9 cellular contexts compared by ENCODE assay signal in genomic region chr17:4215882-4216411, GRCh38. TPM values are rescaled to one million over a fixed set of nuclear protein-coding genes. Genes with fewer than 3 reads are reported as not detected.
A peak's percentile ranks its signal among the peaks of the same experiment; 100 is the strongest.
DNase-seq lines count a peak whose midpoint lies in the region; ATAC-seq lines count a peak whose summit lies in the region.
"Had no signal": no experiment of that assay in that cellular context is flagged by ENCODE, and none has a peak within 500 bp of the region (broad histone marks: within the 10 kb centered on the region; RNA-seq: fewer than 3 reads in every experiment).

No MANE protein-coding gene starts in this region.

- H3K4me3 Mint-ChIP-seq in activated T-cell treated with anti-CD3 and anti-CD28 coated beads, Interleukin-2, amount 50 U/mL, for 72 hours: no peak overlapping the region
- no peak overlapping the region for H3K4me3 Mint-ChIP-seq in stimulated activated naive B cell treated with anti-CD40 and anti-IgM and Interleukin-4, amounts not matched to agents 10 μg/mL and 1 μg/mL and 100 μg/mL, for 72 hours
- H3K4me3 Mint-ChIP-seq: activated naive CD8-positive, alpha-beta T cell treated with anti-CD3 and anti-CD28 coated beads for 36 hours had no signal

- H3K9ac ChIP-seq in endocrine pancreas (ENCODE audit: control insufficient read depth, insufficient read depth, low read length): no peak overlapping the region

- H3K27me3 Mint-ChIP-seq in activated T-cell treated with anti-CD3 and anti-CD28 coated beads, Interleukin-2, amount 50 U/mL, for 72 hours (ENCODE audit: low read depth): no peaks in the 10 kb centered on the region
- H3K27me3 Mint-ChIP-seq in stimulated activated naive B cell treated with anti-CD40 and anti-IgM and Interleukin-4, amounts not matched to agents 10 μg/mL and 1 μg/mL and 100 μg/mL, for 72 hours: no peaks in the 10 kb centered on the region
- H3K27me3 Mint-ChIP-seq: activated naive CD8-positive, alpha-beta T cell treated with anti-CD3 and anti-CD28 coated beads for 36 hours had no signal

- H3K4me1 ChIP-seq in endocrine pancreas (ENCODE audit: control insufficient read depth, insufficient read depth, low read length): peaks cover 3% of the 10 kb centered on the region

- H3K36me3 ChIP-seq in endocrine pancreas (ENCODE audit: control insufficient read depth, insufficient read depth, low read length): no peaks in the 10 kb centered on the region

- H3K4me1 Mint-ChIP-seq in activated T-cell treated with anti-CD3 and anti-CD28 coated beads, Interleukin-2, amount 50 U/mL, for 72 hours (ENCODE audit: low read depth): peaks cover 8% of the 10 kb centered on the region
- peaks cover 11 to 15% of the 10 kb centered on the region in 2 donors for H3K4me1 Mint-ChIP-seq in stimulated activated naive B cell treated with anti-CD40 and anti-IgM and Interleukin-4, amounts not matched to agents 10 μg/mL and 1 μg/mL and 100 μg/mL, for 72 hours

- H3K9me3 ChIP-seq in endocrine pancreas (ENCODE audit: control insufficient read depth, low read length): no peaks in the 10 kb centered on the region

- peak overlapping the region; percentile 37 for H3K4me3 ChIP-seq in endocrine pancreas (ENCODE audit: control insufficient read depth, insufficient read depth, low read length)

- H3K27ac Mint-ChIP-seq in activated T-cell treated with anti-CD3 and anti-CD28 coated beads, Interleukin-2, amount 50 U/mL, for 72 hours: peak overlapping the region; percentile 86
- H3K27ac Mint-ChIP-seq in stimulated activated naive B cell treated with anti-CD40 and anti-IgM and Interleukin-4, amounts not matched to agents 10 μg/mL and 1 μg/mL and 100 μg/mL, for 72 hours: peak overlapping the region; percentile 65

- no peak for DNase-seq in activated T-cell treated with anti-CD3 and anti-CD28 coated beads, Interleukin-2, amount 50 U/mL, for 72 hours
- DNase-seq in activated T-cell treated with anti-CD3 and anti-CD28 coated beads, Interleukin-2, amount 50 U/mL, for 48 hours: no peak
- DNase-seq in NCI-H2171 treated with DMSO at 0.1 percent for 48 hours (lab: John Stamatoyannopoulos, UW) (peak; percentile 98), putamen (ENCODE audit: low spot score) (no peak), DMS 273 (lab: John Stamatoyannopoulos, UW; ENCODE audit: unreplicated experiment) (no peak)
- DNase-seq in stimulated activated naive B cell treated with anti-CD40 and anti-IgM and Interleukin-4, amounts not matched to agents 10 μg/mL and 1 μg/mL and 100 μg/mL, for 72 hours: peak; percentile 41

- peaks cover 2 to 5% of the 10 kb centered on the region in 2 donors for H3K36me3 Mint-ChIP-seq in activated T-cell treated with anti-CD3 and anti-CD28 coated beads, Interleukin-2, amount 50 U/mL, for 72 hours (ENCODE audit: insufficient read depth in 2 of 2)
- H3K36me3 Mint-ChIP-seq in stimulated activated naive B cell treated with anti-CD40 and anti-IgM and Interleukin-4, amounts not matched to agents 10 μg/mL and 1 μg/mL and 100 μg/mL, for 72 hours: peaks cover 18 to 38% of the 10 kb centered on the region in 2 donors

- no peak for ATAC-seq in activated T-cell treated with anti-CD3 and anti-CD28 coated beads, Interleukin-2, amount 50 U/mL, for 72 hours (replicated peaks in 1 of 2)
- ATAC-seq in stimulated activated naive B cell treated with anti-CD40 and anti-IgM and Interleukin-4, amounts not matched to agents 10 μg/mL and 1 μg/mL and 100 μg/mL, for 72 hours (replicated peaks): peak; percentile 76 to 91
- ATAC-seq in HG03108 (IDR thresholded peaks at IDR 0.05; ENCODE audit: unreplicated experiment): no peak

- H3K9me3 Mint-ChIP-seq in activated T-cell treated with anti-CD3 and anti-CD28 coated beads, Interleukin-2, amount 50 U/mL, for 72 hours: no peaks in the 10 kb centered on the region
- H3K9me3 Mint-ChIP-seq in stimulated activated naive B cell treated with anti-CD40 and anti-IgM and Interleukin-4, amounts not matched to agents 10 μg/mL and 1 μg/mL and 100 μg/mL, for 72 hours: no peaks in the 10 kb centered on the region
- H3K9me3 Mint-ChIP-seq: activated naive CD8-positive, alpha-beta T cell treated with anti-CD3 and anti-CD28 coated beads for 36 hours had no signal

- H3K27me3 ChIP-seq in endocrine pancreas (ENCODE audit: control insufficient read depth, insufficient read depth, low read length): no peaks in the 10 kb centered on the region

RNA-seq across cellular contexts. Expression of gene ANKFY1, which starts 47.8 kb away (rescaled TPM):
- total RNA-seq in activated T-cell treated with anti-CD3 and anti-CD28 coated beads, Interleukin-2, amount 50 U/mL, for 72 hours: 10 to 100 TPM; 36.4 to 37.9 TPM

Comparison
In these comparisons a context has a peak if more than half of its experiments do, and no peak if none do; other contexts are left out.
1. ATAC-seq: peak in stimulated activated naive B cell treated with anti-CD40 and anti-IgM and Interleukin-4, amounts not matched to agents 10 μg/mL and 1 μg/mL and 100 μg/mL, for 72 hours (2 of 2); none in activated T-cell treated with anti-CD3 and anti-CD28 coated beads, Interleukin-2, amount 50 U/mL, for 72 hours (0 of 2) and HG03108 (single experiment).
2. DNase-seq: peak in NCI-H2171 treated with DMSO at 0.1 percent for 48 hours (single experiment) and stimulated activated naive B cell treated with anti-CD40 and anti-IgM and Interleukin-4, amounts not matched to agents 10 μg/mL and 1 μg/mL and 100 μg/mL, for 72 hours (single experiment); none in activated T-cell treated with anti-CD3 and anti-CD28 coated beads, Interleukin-2, amount 50 U/mL, for 72 hours (0 of 2), activated T-cell treated with anti-CD3 and anti-CD28 coated beads, Interleukin-2, amount 50 U/mL, for 48 hours (0 of 2), putamen (single experiment) and DMS 273 (single experiment).